Comparison of ENCODE assay signal across 16 cellular contexts in genomic region chr3:148997623-148998022, GRCh38. TPM values are rescaled to one million over a fixed set of nuclear protein-coding genes. Genes with fewer than 3 reads are reported as not detected.
DNase-seq lines count a peak whose midpoint lies in the region; ATAC-seq and TF ChIP-seq lines count a peak whose summit lies in the region.
"Had no signal": no experiment of that assay in that cellular context is flagged by ENCODE, and none has a peak within 500 bp of the region (broad histone marks: within the 10 kb centered on the region; RNA-seq: fewer than 3 reads in every experiment).

No MANE protein-coding gene starts in this region.

- peak overlapping the region; percentile 91 for H3K27ac Mint-ChIP-seq in activated CD8-positive, alpha-beta memory T cell treated with anti-CD3 and anti-CD28 coated beads, Interleukin-2, amount 10 ng/mL, durations not matched to agents 7 days and 5 days
- H3K27ac Mint-ChIP-seq in CD8-positive, alpha-beta memory T cell, result peak overlapping the region; percentile 54 to 93 (median 88)
- H3K27ac Mint-ChIP-seq in WTC11, result no peak overlapping the region

- DNase-seq in activated CD8-positive, alpha-beta memory T cell treated with anti-CD3 and anti-CD28 coated beads, Interleukin-2, amount 10 ng/mL, durations not matched to agents 7 days and 5 days, result no peak
- DNase-seq in activated CD8-positive, alpha-beta memory T cell treated with anti-CD3 and anti-CD28 coated beads for 24 hours, result no peak
- no peak for DNase-seq in CD8-positive, alpha-beta memory T cell
- no peak for DNase-seq in WTC11 (ENCODE audit: low spot score)
- DNase-seq in psoas muscle, result no peak
- no peak for DNase-seq in GF-D8 (lab: John Stamatoyannopoulos, UW)
- DNase-seq in uterus, result no peak
- DNase-seq: C1 segment of cervical spinal cord, Caco-2, NCI-H1048, NCI-H146, NCI-H2227 treated with DMSO at 0.1 percent for 48 hours, NCI-H526 treated with DMSO at 0.1 percent for 48 hours had no signal

- no peaks in the 10 kb centered on the region for H3K27me3 ChIP-seq in CD8-positive, alpha-beta memory T cell (ENCODE audit: insufficient read depth, low read length, poor library complexity, severe bottlenecking)
- H3K27me3 ChIP-seq in psoas muscle (ENCODE audit: insufficient read depth in 3 of 3, low read length in 2 of 3) (no peaks in the 10 kb centered on the region), uterus (no peaks in the 10 kb centered on the region)

- H3K4me3 ChIP-seq in CD8-positive, alpha-beta memory T cell (ENCODE audit: low read length), result no peak overlapping the region
- H3K4me3 ChIP-seq in psoas muscle (no peak overlapping the region), uterus (no peak overlapping the region)
- H3K4me3 ChIP-seq: GM23248 had no signal

- H3K4me3 Mint-ChIP-seq in activated CD8-positive, alpha-beta memory T cell treated with anti-CD3 and anti-CD28 coated beads, Interleukin-2, amount 10 ng/mL, durations not matched to agents 7 days and 5 days, result no peak overlapping the region
- peak overlapping the region in 1 of 7 donors; percentile 23 for H3K4me3 Mint-ChIP-seq in CD8-positive, alpha-beta memory T cell
- no peak overlapping the region for H3K4me3 Mint-ChIP-seq in WTC11

- peaks cover 23% of the 10 kb centered on the region for H3K4me1 ChIP-seq in CD8-positive, alpha-beta memory T cell (ENCODE audit: insufficient read depth, low read length)
- peaks cover 82% of the 10 kb centered on the region for H3K4me1 ChIP-seq in psoas muscle
- H3K4me1 ChIP-seq in uterus, result peaks cover 0 to 10% of the 10 kb centered on the region in 2 donors

- no peak overlapping the region for H3K27ac ChIP-seq in CD8-positive, alpha-beta memory T cell (ENCODE audit: low read depth, low read length)
- H3K27ac ChIP-seq in psoas muscle (peak overlapping the region; percentile 92), uterus (no peak overlapping the region)
- H3K27ac ChIP-seq: RWPE1 had no signal

- CTCF ChIA-PET in activated CD8-positive, alpha-beta memory T cell treated with anti-CD3 and anti-CD28 coated beads, Interleukin-2, amount 10 ng/mL, durations not matched to agents 7 days and 5 days (lab: Charles Lee), result interaction anchor here (1.0 kb wide), 1 partner anchor 9 kb away, joined by 3 read pairs; no protein-coding TSS in a partner anchor
- CTCF ChIA-PET in CD8-positive, alpha-beta memory T cell (lab: Charles Lee), result no interaction called here
- CTCF ChIA-PET in WTC11 (lab: Charles Lee), result no interaction called here

- TF ChIP-seq CTCF in WTC11 (IDR thresholded peaks at IDR 0.05) (no peak), psoas muscle (IDR thresholded peaks at IDR 0.05) (no peak), uterus (IDR thresholded peaks at IDR 0.05) (no peak)

- 46 to 85% (median 75%) methylated on average over 1 of the region's 1 CpG for WGBS in psoas muscle, 3 donors

- peaks cover 12% of the 10 kb centered on the region for H3K36me3 ChIP-seq in CD8-positive, alpha-beta memory T cell (ENCODE audit: insufficient read depth, low read length)
- H3K36me3 ChIP-seq in psoas muscle (ENCODE audit: insufficient read depth in 1 of 2, low read depth in 1 of 2), result peaks cover 3 to 79% of the 10 kb centered on the region in 2 donors
- no peaks in the 10 kb centered on the region for H3K36me3 ChIP-seq in uterus

- no peak for TF ChIP-seq POLR2A in uterus (IDR thresholded peaks at IDR 0.05)

- H3K9me3 Mint-ChIP-seq in activated CD8-positive, alpha-beta memory T cell treated with anti-CD3 and anti-CD28 coated beads, Interleukin-2, amount 10 ng/mL, durations not matched to agents 7 days and 5 days (ENCODE audit: low read depth), result no peaks in the 10 kb centered on the region
- H3K9me3 Mint-ChIP-seq in CD8-positive, alpha-beta memory T cell, result no peaks in the 10 kb centered on the region
- no peaks in the 10 kb centered on the region for H3K9me3 Mint-ChIP-seq in WTC11

- peaks cover 79% of the 10 kb centered on the region for H3K36me3 Mint-ChIP-seq in activated CD8-positive, alpha-beta memory T cell treated with anti-CD3 and anti-CD28 coated beads, Interleukin-2, amount 10 ng/mL, durations not matched to agents 7 days and 5 days
- peaks cover 9 to 74% (median 10%) of the 10 kb centered on the region in 3 donors for H3K36me3 Mint-ChIP-seq in CD8-positive, alpha-beta memory T cell
- peaks cover 24% of the 10 kb centered on the region for H3K36me3 Mint-ChIP-seq in WTC11

- intact Hi-C loops in psoas muscle (cut with DNase I), result no loop called here
- intact Hi-C loops in uterus (cut with DNase I; ENCODE audit: low total_unique reads), result no loop called here

- H3K27me3 Mint-ChIP-seq in activated CD8-positive, alpha-beta memory T cell treated with anti-CD3 and anti-CD28 coated beads, Interleukin-2, amount 10 ng/mL, durations not matched to agents 7 days and 5 days, result no peaks in the 10 kb centered on the region
- no peaks in the 10 kb centered on the region for H3K27me3 Mint-ChIP-seq in CD8-positive, alpha-beta memory T cell
- peaks cover 3% of the 10 kb centered on the region for H3K27me3 Mint-ChIP-seq in WTC11 (ENCODE audit: low read depth)

- peaks cover 85% of the 10 kb centered on the region for H3K4me1 Mint-ChIP-seq in activated CD8-positive, alpha-beta memory T cell treated with anti-CD3 and anti-CD28 coated beads, Interleukin-2, amount 10 ng/mL, durations not matched to agents 7 days and 5 days
- peaks cover 60 to 82% (median 80%) of the 10 kb centered on the region in 3 donors for H3K4me1 Mint-ChIP-seq in CD8-positive, alpha-beta memory T cell
- peaks cover 49% of the 10 kb centered on the region for H3K4me1 Mint-ChIP-seq in WTC11

- POLR2A ChIA-PET in CD8-positive, alpha-beta memory T cell (lab: Charles Lee), result interaction anchor here (0.5 to 0.7 kb wide), 2 partner anchors 12 to 48 kb away, joined by 3 read pairs; no protein-coding TSS in a partner anchor
- POLR2A ChIA-PET in WTC11 (lab: Charles Lee), result no interaction called here

- no peak for ATAC-seq in activated CD8-positive, alpha-beta memory T cell treated with anti-CD3 and anti-CD28 coated beads, Interleukin-2, amount 10 ng/mL, durations not matched to agents 7 days and 5 days
- ATAC-seq in WTC11 (peak; percentile 48), psoas muscle (no peak), HG02840 (IDR thresholded peaks at IDR 0.05; ENCODE audit: low FRiP score, unreplicated experiment) (no peak)

- H3K9me3 ChIP-seq in CD8-positive, alpha-beta memory T cell (ENCODE audit: low read length), result no peaks in the 10 kb centered on the region
- no peaks in the 10 kb centered on the region for H3K9me3 ChIP-seq in psoas muscle
- no peaks in the 10 kb centered on the region for H3K9me3 ChIP-seq in uterus
- H3K9me3 ChIP-seq: Caco-2 had no signal

TF ChIP-seq in WTC11, 78 proteins besides CTCF, POLR2A, EP300 and RAD21:
- TF ChIP-seq ATF3 (CRISPR knock-in tag; conservative IDR thresholded peaks at IDR 0.05) (no peak), SOX15 (CRISPR knock-in tag; IDR thresholded peaks at IDR 0.05) (no peak), ZNF512 (CRISPR knock-in tag; IDR thresholded peaks at IDR 0.05; ENCODE audit: borderline replicate concordance) (no peak)

RNA-seq across cellular contexts. Expression of gene GYG1, which starts 6.3 kb away (rescaled TPM):
- total RNA-seq in activated CD8-positive, alpha-beta memory T cell treated with anti-CD3 and anti-CD28 coated beads, Interleukin-2, amount 10 ng/mL, durations not matched to agents 7 days and 5 days, result 10 to 100 TPM; 71.3 to 74.0 TPM
- 10 to 100 TPM; 31.9 to 35.0 TPM for total RNA-seq in CD8-positive, alpha-beta memory T cell
- polyA plus RNA-seq in CD8-positive, alpha-beta memory T cell, result 78.3 TPM
- total RNA-seq in WTC11 (2021) (34.8 to 43.1 TPM (median 41.7 TPM) in 3 replicates), psoas muscle (100 to 1,000 TPM; 305 to 550 (median 419) TPM), uterus (100 to 1,000 TPM in 1 of 4 donors, 10 to 100 TPM in 3; 37.4 to 122 (median 64.2) TPM)
- polyA plus RNA-seq in psoas muscle, result 100 to 1,000 TPM; 164 to 373 (median 338) TPM
